Comparison of ENCODE assay signal across 9 cellular contexts in genomic region chr18:48300463-48300961, GRCh38.
A peak's percentile ranks its signal among the peaks of the same experiment; 100 is the strongest.
DNase-seq lines count a peak whose midpoint lies in the region; ATAC-seq lines count a peak whose summit lies in the region.
"Had no signal": no experiment of that assay in that cellular context is flagged by ENCODE, and none has a peak within 500 bp of the region (broad histone marks: within the 10 kb centered on the region; RNA-seq: fewer than 3 reads in every experiment).

No MANE protein-coding gene starts in this region.

- H3K27ac Mint-ChIP-seq in activated CD4-positive, alpha-beta T cell treated with anti-CD3 and anti-CD28 coated beads for 36 hours, result peak overlapping the region; percentile 70
- H3K27ac Mint-ChIP-seq in central memory CD8-positive, alpha-beta T cell (ENCODE audit: low read depth), result no peak overlapping the region
- H3K27ac Mint-ChIP-seq: B cell had no signal

- H3K9me3 Mint-ChIP-seq in activated CD4-positive, alpha-beta T cell treated with anti-CD3 and anti-CD28 coated beads for 36 hours (ENCODE audit: low read depth), result no peaks in the 10 kb centered on the region
- no peaks in the 10 kb centered on the region for H3K9me3 Mint-ChIP-seq in central memory CD8-positive, alpha-beta T cell

- peaks cover 9% of the 10 kb centered on the region for H3K4me1 Mint-ChIP-seq in activated CD4-positive, alpha-beta T cell treated with anti-CD3 and anti-CD28 coated beads for 36 hours
- H3K4me1 Mint-ChIP-seq in central memory CD8-positive, alpha-beta T cell, result peaks cover 7% of the 10 kb centered on the region
- H3K4me1 Mint-ChIP-seq: B cell had no signal

- POLR2A ChIA-PET in activated CD4-positive, alpha-beta T cell treated with anti-CD3 and anti-CD28 coated beads for 36 hours (lab: Charles Lee), result no interaction called here

- no peaks in the 10 kb centered on the region for H3K36me3 Mint-ChIP-seq in activated CD4-positive, alpha-beta T cell treated with anti-CD3 and anti-CD28 coated beads for 36 hours (ENCODE audit: low read depth)
- peaks cover 2% of the 10 kb centered on the region for H3K36me3 Mint-ChIP-seq in central memory CD8-positive, alpha-beta T cell (ENCODE audit: insufficient read depth)

- CTCF ChIA-PET in activated CD4-positive, alpha-beta T cell treated with anti-CD3 and anti-CD28 coated beads for 36 hours (lab: Charles Lee), result interaction anchor here (0.6 to 1.0 kb wide), 2 partner anchors 49 to 173 kb away, joined by 3 read pairs; no protein-coding TSS in a partner anchor

- intact Hi-C loops in activated CD4-positive, alpha-beta T cell treated with anti-CD3 and anti-CD28 coated beads for 36 hours (cut with DNase I, micrococcal nuclease), result no loop called here

- H3K4me3 Mint-ChIP-seq in activated CD4-positive, alpha-beta T cell treated with anti-CD3 and anti-CD28 coated beads for 36 hours, result no peak overlapping the region
- peak overlapping the region; percentile 53 for H3K4me3 Mint-ChIP-seq in central memory CD8-positive, alpha-beta T cell
- H3K4me3 Mint-ChIP-seq: B cell had no signal

- peak; percentile 80 for ATAC-seq in activated CD4-positive, alpha-beta T cell treated with anti-CD3 and anti-CD28 coated beads for 36 hours
- ATAC-seq in central memory CD8-positive, alpha-beta T cell (replicated peaks; ENCODE audit: extremely low read depth, poor library complexity, severe bottlenecking), result no peak
- ATAC-seq in HG02763 (IDR thresholded peaks at IDR 0.05; ENCODE audit: unreplicated experiment) (no peak), HG02938 (IDR thresholded peaks at IDR 0.05; ENCODE audit: unreplicated experiment) (no peak)

- peak; percentile 55 for DNase-seq in activated CD4-positive, alpha-beta T cell treated with anti-CD3 and anti-CD28 coated beads for 36 hours
- DNase-seq in activated CD4-positive, alpha-beta T cell treated with anti-CD3 and anti-CD28 coated beads for 1 hour, result no peak
- DNase-seq in NCI-H69 (lab: John Stamatoyannopoulos, UW), result peak; percentile 95
- DNase-seq in central memory CD8-positive, alpha-beta T cell (ENCODE audit: low spot score in 2 of 2), result no peak
- peak; percentile 3 for DNase-seq in retina
- DNase-seq in pons (ENCODE audit: low spot score), result no peak

- no peaks in the 10 kb centered on the region for H3K27me3 Mint-ChIP-seq in activated CD4-positive, alpha-beta T cell treated with anti-CD3 and anti-CD28 coated beads for 36 hours
- H3K27me3 Mint-ChIP-seq in central memory CD8-positive, alpha-beta T cell, result peaks cover 8% of the 10 kb centered on the region

Comparison
In these comparisons a context has a peak if more than half of its experiments do, and no peak if none do; other contexts are left out.
1. DNase-seq: peak in activated CD4-positive, alpha-beta T cell treated with anti-CD3 and anti-CD28 coated beads for 36 hours (single experiment), NCI-H69 (single experiment) and retina (single experiment); none in activated CD4-positive, alpha-beta T cell treated with anti-CD3 and anti-CD28 coated beads for 1 hour (single experiment), central memory CD8-positive, alpha-beta T cell (0 of 2) and pons (single experiment).